In the genomic region with DNA sequence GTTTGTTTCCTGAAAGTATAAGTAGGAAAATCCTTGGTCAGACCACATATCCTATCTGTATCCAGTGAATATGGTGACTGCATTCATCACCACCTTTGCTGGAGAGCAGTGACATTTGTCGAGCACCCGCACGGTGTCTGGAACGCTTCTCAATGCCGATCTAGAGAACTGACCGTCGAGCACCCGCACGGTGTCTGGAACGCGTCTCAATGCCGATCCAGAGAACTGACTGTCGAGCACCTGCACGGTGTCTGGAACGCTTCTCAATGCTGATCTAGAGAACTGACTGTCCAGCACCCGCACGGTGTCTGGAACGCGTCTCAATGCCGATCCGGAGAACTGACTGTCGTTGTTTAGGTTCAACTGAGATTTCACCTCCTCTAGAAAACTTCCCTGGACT, we compare ENCODE assay signal across 23 cellular contexts.
"Had no signal": no experiment of that assay in that cellular context is flagged by ENCODE, and none has a peak within 500 bp of the region (broad histone marks: within the 10 kb centered on the region; RNA-seq: fewer than 3 reads in every experiment).

No MANE protein-coding gene starts in this region.

- H3K9me3 Mint-ChIP-seq: activated T-helper 1 cell treated with anti-CD3 and anti-CD28 coated beads, Interleukin-12 subunit alpha, Interleukin-12 subunit beta, Interleukin-2, Interleukin-4 antibody, amounts not matched to agents 30 ng/mL and 10 ng/mL and 1 ng/mL, durations not matched to agents 14 hours and 24 hours and 36 hours; naive thymus-derived CD4-positive, alpha-beta T cell; neural crest cell had no signal

- H3K4me3 ChIP-seq: esophagus squamous epithelium, left lung, pancreas, prostate gland, spleen, tibial nerve had no signal

- DNase-seq: activated CD4-positive, alpha-beta T cell treated with anti-CD3 and anti-CD28 coated beads for 4 hours; activated CD4-positive, alpha-beta T cell treated with anti-CD3 and anti-CD28 coated beads, Interleukin-2, amount 50 U/mL, for 4 hours; activated gamma-delta T cell; activated naive CD4-positive, alpha-beta T cell treated with anti-CD3 and anti-CD28 coated beads, Interleukin-2, amount 50 U/mL, for 16 hours; activated T-cell treated with anti-CD3 and anti-CD28 coated beads for 4 hours; amniotic stem cell; brain microvascular endothelial cell; central memory CD4-positive, alpha-beta T cell; esophagus squamous epithelium; foreskin melanocyte; glutamatergic neuron; hippocampal formation; kidney glomerular epithelial cell; left lung; naive thymus-derived CD4-positive, alpha-beta T cell; nucleus accumbens; stimulated activated naive CD4-positive, alpha-beta T cell had no signal

- H3K4me3 Mint-ChIP-seq: activated T-helper 1 cell treated with anti-CD3 and anti-CD28 coated beads, Interleukin-12 subunit alpha, Interleukin-12 subunit beta, Interleukin-2, Interleukin-4 antibody, amounts not matched to agents 30 ng/mL and 10 ng/mL and 1 ng/mL, durations not matched to agents 14 hours and 24 hours and 36 hours; naive thymus-derived CD4-positive, alpha-beta T cell; neural crest cell had no signal

- H3K36me3 ChIP-seq: pancreas had no signal

- H3K9me3 ChIP-seq: esophagus squamous epithelium, left lung, pancreas, prostate gland, spleen, tibial nerve had no signal

- H3K27me3 Mint-ChIP-seq: naive thymus-derived CD4-positive, alpha-beta T cell had no signal

- H3K27ac ChIP-seq: brain microvascular endothelial cell, esophagus squamous epithelium, left lung, pancreas, prostate gland, spleen, tibial nerve had no signal

- ATAC-seq: left lung; naive thymus-derived CD4-positive, alpha-beta T cell had no signal

- H3K4me1 ChIP-seq: esophagus squamous epithelium, left lung, pancreas, prostate gland had no signal

- H3K27me3 ChIP-seq: brain microvascular endothelial cell, esophagus squamous epithelium, left lung, pancreas, spleen, tibial nerve had no signal
